ENCODE assay signal across 27 cellular contexts in genomic region chr4:41122775-41123174, GRCh38.
DNase-seq lines count a peak whose midpoint lies in the region; ATAC-seq and TF ChIP-seq lines count a peak whose summit lies in the region.
"Had no signal": no experiment of that assay in that cellular context is flagged by ENCODE, and none has a peak within 500 bp of the region (broad histone marks: within the 10 kb centered on the region; RNA-seq: fewer than 3 reads in every experiment).

No MANE protein-coding gene starts in this region.

- H3K27ac ChIP-seq in RWPE2 (ENCODE audit: poor library complexity, severe bottlenecking) (peak overlapping the region; percentile 95), temporal lobe (ENCODE audit: low read depth, low read length) (peak overlapping the region; percentile 14)
- H3K27ac ChIP-seq: 22Rv1, C4-2B, foreskin keratinocyte, heart right ventricle had no signal

- CTCF ChIA-PET in activated CD8-positive, alpha-beta memory T cell treated with anti-CD3 and anti-CD28 coated beads, Interleukin-2, amount 10 ng/mL, durations not matched to agents 7 days and 5 days (lab: Charles Lee): no interaction called here

- no peak overlapping the region for H3K4me3 ChIP-seq in RWPE2 (ENCODE audit: severe bottlenecking)
- H3K4me3 ChIP-seq: esophagus muscularis mucosa, heart right ventricle, K562 had no signal

- no peaks in the 10 kb centered on the region for H3K27me3 Mint-ChIP-seq in activated CD8-positive, alpha-beta memory T cell treated with anti-CD3 and anti-CD28 coated beads, Interleukin-2, amount 10 ng/mL, durations not matched to agents 7 days and 5 days

- H3K36me3 Mint-ChIP-seq in activated CD8-positive, alpha-beta memory T cell treated with anti-CD3 and anti-CD28 coated beads, Interleukin-2, amount 10 ng/mL, durations not matched to agents 7 days and 5 days: no peaks in the 10 kb centered on the region

- DNase-seq in NCI-H146 (lab: John Stamatoyannopoulos, UW): peak; percentile 36
- DNase-seq in NCI-H146 treated with DMSO at 0.1 percent for 48 hours (lab: John Stamatoyannopoulos, UW; ENCODE audit: unreplicated experiment): no peak
- DNase-seq in RWPE2 (ENCODE audit: low spot score): no peak
- peak; percentile 58 for DNase-seq in iPS-NIHi7 (ENCODE audit: extremely low spot score)
- DNase-seq in activated CD8-positive, alpha-beta memory T cell treated with anti-CD3 and anti-CD28 coated beads, Interleukin-2, amount 10 ng/mL, durations not matched to agents 7 days and 5 days: no peak
- no peak for DNase-seq in occipital lobe (lab: John Stamatoyannopoulos, UW)
- no peak for DNase-seq in stimulated activated CD8-positive, alpha-beta memory T cell treated with anti-CD3 and anti-CD28 coated beads, Interleukin-4, amount 100 ng/mL, for 48 hours
- DNase-seq: activated CD4-positive, alpha-beta T cell treated with anti-CD3 and anti-CD28 coated beads for 36 hours; activated CD8-positive, alpha-beta T cell treated with anti-CD3 and anti-CD28 coated beads, Interleukin-2, amount 10 ng/mL, durations not matched to agents 7 days and 5 days; activated effector memory CD4-positive, alpha-beta T cell treated with anti-CD3 and anti-CD28 coated beads, Interleukin-2, amount 50 U/mL, for 16 hours; activated T-cell treated with anti-CD3 and anti-CD28 coated beads for 4 hours; Calu3; caudate nucleus; foreskin keratinocyte; heart right ventricle; left cardiac atrium; NCI-H1105; NCI-H2081; NCI-H446 treated with DMSO at 0.1 percent for 48 hours; nucleus accumbens had no signal

- no peak for TF ChIP-seq CTCF in RWPE2 (IDR thresholded peaks at IDR 0.05; ENCODE audit: poor library complexity, severe bottlenecking)

- no peaks in the 10 kb centered on the region for H3K27me3 ChIP-seq in RWPE2 (ENCODE audit: insufficient read depth, poor library complexity, severe bottlenecking)
- H3K27me3 ChIP-seq: esophagus muscularis mucosa, foreskin keratinocyte, heart right ventricle had no signal

- no peaks in the 10 kb centered on the region for H3K4me1 Mint-ChIP-seq in activated CD8-positive, alpha-beta memory T cell treated with anti-CD3 and anti-CD28 coated beads, Interleukin-2, amount 10 ng/mL, durations not matched to agents 7 days and 5 days
- H3K4me1 Mint-ChIP-seq: activated CD4-positive, alpha-beta T cell treated with anti-CD3 and anti-CD28 coated beads for 36 hours had no signal

- peaks cover 61% of the 10 kb centered on the region for H3K4me1 ChIP-seq in RWPE2 (ENCODE audit: insufficient read depth, poor library complexity, severe bottlenecking)

- no peak overlapping the region for H3K4me3 Mint-ChIP-seq in activated CD8-positive, alpha-beta memory T cell treated with anti-CD3 and anti-CD28 coated beads, Interleukin-2, amount 10 ng/mL, durations not matched to agents 7 days and 5 days
- H3K4me3 Mint-ChIP-seq: activated CD4-positive, alpha-beta T cell treated with anti-CD3 and anti-CD28 coated beads for 36 hours; activated CD8-positive, alpha-beta T cell treated with anti-CD3 and anti-CD28 coated beads, Interleukin-2, amount 10 ng/mL, durations not matched to agents 7 days and 5 days had no signal

- no peak overlapping the region for H3K27ac Mint-ChIP-seq in activated CD8-positive, alpha-beta memory T cell treated with anti-CD3 and anti-CD28 coated beads, Interleukin-2, amount 10 ng/mL, durations not matched to agents 7 days and 5 days
- H3K27ac Mint-ChIP-seq: activated CD4-positive, alpha-beta T cell treated with anti-CD3 and anti-CD28 coated beads for 36 hours; activated CD8-positive, alpha-beta T cell treated with anti-CD3 and anti-CD28 coated beads, Interleukin-2, amount 10 ng/mL, durations not matched to agents 7 days and 5 days had no signal

- peaks cover 26% of the 10 kb centered on the region for H3K36me3 ChIP-seq in RWPE2 (ENCODE audit: low read depth)
- H3K36me3 ChIP-seq: esophagus muscularis mucosa had no signal

- no peaks in the 10 kb centered on the region for H3K9me3 ChIP-seq in RWPE2 (ENCODE audit: severe bottlenecking)
- H3K9me3 ChIP-seq: esophagus muscularis mucosa, heart right ventricle had no signal

- ATAC-seq in RWPE2 (ENCODE audit: low read depth): no peak
- no peak for ATAC-seq in activated CD8-positive, alpha-beta memory T cell treated with anti-CD3 and anti-CD28 coated beads, Interleukin-2, amount 10 ng/mL, durations not matched to agents 7 days and 5 days
- ATAC-seq: activated CD4-positive, alpha-beta T cell treated with anti-CD3 and anti-CD28 coated beads for 36 hours; activated CD8-positive, alpha-beta T cell treated with anti-CD3 and anti-CD28 coated beads, Interleukin-2, amount 10 ng/mL, durations not matched to agents 7 days and 5 days; foreskin keratinocyte; heart right ventricle; K562; left cardiac atrium; Right ventricle myocardium inferior; SK-N-SH treated with all-trans-retinoic acid at 6 μM for 48 hours had no signal

- H3K9me3 Mint-ChIP-seq in activated CD8-positive, alpha-beta memory T cell treated with anti-CD3 and anti-CD28 coated beads, Interleukin-2, amount 10 ng/mL, durations not matched to agents 7 days and 5 days (ENCODE audit: low read depth): no peaks in the 10 kb centered on the region

Comparison
In these comparisons a context has a peak if more than half of its experiments do, and no peak if none do; other contexts are left out.
1. DNase-seq: peak in NCI-H146 (single experiment) and iPS-NIHi7 (single experiment); none in NCI-H146 treated with DMSO at 0.1 percent for 48 hours (single experiment), RWPE2 (single experiment), activated CD8-positive, alpha-beta memory T cell treated with anti-CD3 and anti-CD28 coated beads, Interleukin-2, amount 10 ng/mL, durations not matched to agents 7 days and 5 days (single experiment), occipital lobe (single experiment) and stimulated activated CD8-positive, alpha-beta memory T cell treated with anti-CD3 and anti-CD28 coated beads, Interleukin-4, amount 100 ng/mL, for 48 hours (single experiment).